ENCODE assay signal across 6 cellular contexts in genomic region chr10:79915828-79916227, GRCh38. TPM values are rescaled to one million over a fixed set of nuclear protein-coding genes. Genes with fewer than 3 reads are reported as not detected.
"Had no signal": no experiment of that assay in that cellular context is flagged by ENCODE, and none has a peak within 500 bp of the region (broad histone marks: within the 10 kb centered on the region; RNA-seq: fewer than 3 reads in every experiment).

No MANE protein-coding gene starts in this region.

RNA-seq across cellular contexts. Expression of gene SFTPD, which starts 33.1 kb away (rescaled TPM):
- total RNA-seq: natural killer cell treated with Interleukin-12 subunit alpha and Interleukin-12 subunit beta and Interleukin-15 and Interleukin-18, amount 100 ng/mL, for 72 hours; neural crest cell; pulmonary artery endothelial cell; spleen; transverse colon; vagina had no signal
